ENCODE assay signal across 10 cellular contexts in the genomic region with DNA sequence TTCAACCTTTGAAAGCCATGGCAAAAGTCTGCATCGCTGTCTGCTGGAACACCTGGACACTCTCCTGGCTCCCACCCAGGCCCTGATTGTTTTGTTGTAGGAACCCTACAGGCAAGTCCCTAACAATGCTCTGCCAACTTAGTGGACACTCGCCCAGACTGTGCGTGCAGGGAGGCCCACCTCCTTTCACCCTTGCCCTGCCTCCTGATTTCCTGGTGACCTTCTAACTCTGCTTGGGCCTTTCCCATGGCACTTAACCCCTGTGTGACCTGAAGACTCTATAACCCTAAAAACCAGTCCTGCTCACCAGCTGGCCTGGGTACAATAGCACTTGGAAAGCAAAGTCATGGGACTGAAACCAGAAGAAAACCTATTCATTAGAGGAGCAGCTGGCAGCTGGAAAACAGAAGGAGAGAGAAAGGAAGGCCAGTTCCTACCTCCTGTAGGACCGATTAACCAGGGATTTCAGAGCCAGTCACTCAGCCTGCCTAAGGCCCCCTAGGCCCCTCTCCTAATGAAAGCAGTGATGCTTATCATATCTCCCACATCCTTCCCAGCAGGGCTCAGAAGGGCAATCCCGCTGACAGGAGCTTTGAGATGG.
DNase-seq lines count a peak whose midpoint lies in the region.
"Had no signal": no experiment of that assay in that cellular context is flagged by ENCODE, and none has a peak within 500 bp of the region (broad histone marks: within the 10 kb centered on the region; RNA-seq: fewer than 3 reads in every experiment).

No MANE protein-coding gene starts in this region.

- DNase-seq in ELF-1 (ENCODE audit: low read depth, low spot score), result peak; percentile 85
- DNase-seq in NCI-H146 treated with DMSO at 0.1 percent for 48 hours (lab: John Stamatoyannopoulos, UW; ENCODE audit: unreplicated experiment), result peak; percentile 72
- peak; percentile 65 to 68 for DNase-seq in dermis microvascular lymphatic vessel endothelial cell (ENCODE audit: low read depth in 2 of 2)
- peak; percentile 20 for DNase-seq in myocyte (ENCODE audit: low read depth)
- DNase-seq in NCI-H526 treated with DMSO at 0.1 percent for 48 hours (lab: John Stamatoyannopoulos, UW), result no peak
- no peak for DNase-seq in activated CD4-positive, CD25-positive, alpha-beta regulatory T cell treated with anti-CD3 and anti-CD28 coated beads, Interleukin-2, amount 50 U/mL, for 72 hours
- no peak for DNase-seq in stimulated activated CD4-positive, alpha-beta T cell treated with anti-CD3 and anti-CD28 coated beads, Interleukin-15, amount 100 ng/mL, for 24 hours
- no peak for DNase-seq in head of caudate nucleus
- DNase-seq: activated T-cell treated with anti-CD3 and anti-CD28 coated beads, Interleukin-2, amount 50 U/mL, for 4 hours; NCI-H1105 treated with DMSO at 0.1 percent for 48 hours had no signal

- intact Hi-C loops in head of caudate nucleus (cut with DNase I), result no loop called here

Comparison
In these comparisons a context has a peak if more than half of its experiments do, and no peak if none do; other contexts are left out.
1. DNase-seq: peak in ELF-1 (single experiment), NCI-H146 treated with DMSO at 0.1 percent for 48 hours (single experiment), dermis microvascular lymphatic vessel endothelial cell (2 of 2) and myocyte (single experiment); none in NCI-H526 treated with DMSO at 0.1 percent for 48 hours (single experiment), activated CD4-positive, CD25-positive, alpha-beta regulatory T cell treated with anti-CD3 and anti-CD28 coated beads, Interleukin-2, amount 50 U/mL, for 72 hours (single experiment), stimulated activated CD4-positive, alpha-beta T cell treated with anti-CD3 and anti-CD28 coated beads, Interleukin-15, amount 100 ng/mL, for 24 hours (single experiment) and head of caudate nucleus (0 of 42).